1 cellular context compared by ENCODE assay signal in the genomic region with DNA sequence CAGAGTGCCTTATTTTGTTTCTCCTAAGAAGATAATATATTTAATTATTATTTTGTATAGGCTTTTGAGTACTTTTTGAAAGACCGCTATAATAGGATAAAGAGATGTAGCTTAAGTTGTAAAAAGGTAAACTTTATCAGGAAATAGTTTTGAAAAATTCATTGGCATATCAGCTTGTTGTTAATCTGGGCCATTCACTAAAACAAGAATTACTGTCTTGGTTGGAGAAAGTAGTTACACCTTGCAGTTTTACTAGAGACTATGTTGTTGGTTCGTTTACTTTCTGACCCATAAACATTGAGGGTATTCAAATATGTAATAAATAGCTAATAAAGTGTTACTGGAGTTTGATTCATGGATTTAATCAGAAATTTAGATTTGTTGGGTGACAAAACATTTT.
TF ChIP-seq lines count a peak whose summit lies in the region.

No MANE protein-coding gene starts in this region.

TF ChIP-seq in H1, 55 proteins besides CTCF, POLR2A, EP300 and RAD21:
- TF ChIP-seq MAFK (IDR thresholded peaks at IDR 0.05; ENCODE audit: low read depth, low read length) = no peak
- no peak for TF ChIP-seq JUND (IDR thresholded peaks at IDR 0.05; ENCODE audit: low read length)
- TF ChIP-seq POLR2AphosphoS5 (IDR thresholded peaks at IDR 0.05; ENCODE audit: low read depth, low read length) = no peak
- TF ChIP-seq TAF1 (IDR thresholded peaks at IDR 0.05; ENCODE audit: low read depth, low read length) = no peak
- no peak for TF ChIP-seq HDAC6 (IDR thresholded peaks at IDR 0.05; ENCODE audit: low read depth, low read length)
- TF ChIP-seq SIRT6 (IDR thresholded peaks at IDR 0.05; ENCODE audit: low read length) = no peak
- TF ChIP-seq CTBP2 (IDR thresholded peaks at IDR 0.05; ENCODE audit: borderline replicate concordance, insufficient read depth, insufficient read length, low read length) = no peak
- TF ChIP-seq RNF2 (IDR thresholded peaks at IDR 0.05; ENCODE audit: borderline replicate concordance, low read depth, low read length, missing control alignments, poor library complexity, severe bottlenecking) = no peak
